Comparison of ENCODE assay signal across 8 cellular contexts in the genomic region with DNA sequence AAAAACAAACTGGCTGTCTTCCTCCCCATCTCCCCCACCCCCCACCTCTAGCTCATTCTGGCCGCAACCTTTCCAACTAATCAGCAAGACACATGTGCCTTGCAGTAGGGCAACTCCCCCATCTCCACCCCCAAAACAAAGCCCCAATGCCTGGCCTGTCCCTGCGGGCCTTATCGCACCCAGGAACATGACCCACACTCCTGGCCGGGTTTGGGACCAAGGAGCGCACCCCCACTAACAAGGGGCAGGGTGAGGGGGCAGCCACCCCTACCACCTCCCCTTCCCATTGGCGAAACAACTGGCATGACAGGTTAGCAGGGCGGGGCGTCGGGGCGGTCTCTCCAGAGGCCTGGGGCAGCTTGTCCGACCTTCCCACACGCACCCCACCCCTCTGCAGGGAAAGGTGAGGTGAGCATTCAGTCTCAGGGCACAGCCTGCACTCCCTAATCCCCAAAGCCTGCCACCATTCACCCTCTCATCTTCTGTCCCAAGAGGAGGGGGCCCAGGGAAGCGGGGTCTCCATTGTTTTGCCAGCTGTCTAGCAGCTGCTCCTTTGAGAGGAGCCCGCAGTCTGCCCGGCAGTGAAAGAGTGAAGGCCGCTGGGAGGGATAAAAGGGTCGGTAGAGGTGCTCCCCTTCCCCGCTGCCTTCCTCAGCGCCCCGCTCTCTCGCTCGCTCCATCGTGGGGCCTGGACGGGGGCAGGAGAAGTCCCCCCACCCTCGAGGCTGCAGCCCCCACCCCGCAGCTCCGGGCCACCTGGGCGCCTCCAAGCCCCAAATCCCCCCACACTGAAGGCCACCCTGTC. TPM values are rescaled to one million over a fixed set of nuclear protein-coding genes. Genes with fewer than 3 reads are reported as not detected.
DNase-seq lines count a peak whose midpoint lies in the region; ATAC-seq, FAIRE-seq and TF ChIP-seq lines count a peak whose summit lies in the region.

No MANE protein-coding gene starts in this region.

- H3K36me3 ChIP-seq in brain microvascular endothelial cell (replicated peaks) = no peaks in the 10 kb centered on the region
- H3K36me3 ChIP-seq in keratinocyte (ENCODE audit: control insufficient read depth in 2 of 2, extremely low read depth in 1 of 2, insufficient read depth in 2 of 2, low read length in 2 of 2) = no peaks in the 10 kb centered on the region

- peaks cover 33% of the 10 kb centered on the region for H3K79me2 ChIP-seq in keratinocyte (ENCODE audit: control insufficient read depth, insufficient read depth, low read length)

- no peak for TF ChIP-seq CTCF in brain microvascular endothelial cell (IDR thresholded peaks at IDR 0.05; ENCODE audit: low read depth, low read length, missing control alignments)
- TF ChIP-seq CTCF in keratinocyte (optimal IDR thresholded peaks at IDR 0.05 in 1 of 3, IDR thresholded peaks at IDR 0.05 in 1 of 3, conservative IDR thresholded peaks at IDR 0.05 in 1 of 3; ENCODE audit: extremely low read depth in 1 of 3, insufficient read depth in 2 of 3, low read length in 3 of 3) = no peak

- peaks cover 26% of the 10 kb centered on the region for H3K4me1 Mint-ChIP-seq in activated naive CD4-positive, alpha-beta T cell treated with anti-CD3 and anti-CD28 coated beads for 36 hours (ENCODE audit: low read depth)
- peaks cover 32 to 48% of the 10 kb centered on the region in 2 donors for H3K4me1 Mint-ChIP-seq in stimulated activated naive B cell treated with anti-CD40 and anti-IgM and Interleukin-4, amounts not matched to agents 10 μg/mL and 1 μg/mL and 100 μg/mL, for 72 hours

- H3K27me3 Mint-ChIP-seq in activated naive CD4-positive, alpha-beta T cell treated with anti-CD3 and anti-CD28 coated beads for 36 hours (ENCODE audit: low read depth) = no peaks in the 10 kb centered on the region
- H3K27me3 Mint-ChIP-seq in stimulated activated naive B cell treated with anti-CD40 and anti-IgM and Interleukin-4, amounts not matched to agents 10 μg/mL and 1 μg/mL and 100 μg/mL, for 72 hours = peaks cover 5 to 11% of the 10 kb centered on the region in 2 donors

- H3K9me1 ChIP-seq in keratinocyte (ENCODE audit: control insufficient read depth, extremely low read depth, insufficient read depth, low read length) = no peaks in the 10 kb centered on the region

- peak overlapping the region; percentile 91 for H3K9ac ChIP-seq in keratinocyte (ENCODE audit: control insufficient read depth, extremely low read depth, insufficient read depth, low read length)

- CTCF ChIA-PET in activated naive CD4-positive, alpha-beta T cell treated with anti-CD3 and anti-CD28 coated beads for 36 hours (lab: Charles Lee) = interaction anchor here (0.5 to 14.7 kb wide), 22 partner anchors 8 to 348 kb away, joined by 3 to 261 read pairs (median 4); no protein-coding TSS in a partner anchor

- no peak overlapping the region for H2AFZ ChIP-seq in keratinocyte (ENCODE audit: control insufficient read depth, low read length)

- H3K4me2 ChIP-seq in keratinocyte (ENCODE audit: control insufficient read depth, extremely low read depth, insufficient read depth, low read depth, low read length) = peak overlapping the region; percentile 74

- H3K4me3 ChIP-seq in brain microvascular endothelial cell (ENCODE audit: low read depth, low read length) = peak overlapping the region; percentile 54
- H3K4me3 ChIP-seq in keratinocyte (ENCODE audit: control insufficient read depth in 2 of 3, extremely low read depth in 1 of 3, insufficient read depth in 2 of 3, low read depth in 1 of 3, low read length in 3 of 3) = peak overlapping the region; percentile 55 to 87 (median 78)

- no peaks in the 10 kb centered on the region for H4K20me1 ChIP-seq in keratinocyte (ENCODE audit: control insufficient read depth, extremely low read depth, insufficient read depth, low read length)

- intact Hi-C loops in activated naive CD4-positive, alpha-beta T cell treated with anti-CD3 and anti-CD28 coated beads for 36 hours (cut with micrococcal nuclease) = loop anchor here (1.0 kb wide), 2 partner anchors 30 to 55 kb away; no protein-coding TSS in a partner anchor

- FAIRE-seq in keratinocyte (lab: Jason Lieb, UNC) = peak; percentile 49

- no peak overlapping the region for H3K27ac ChIP-seq in brain microvascular endothelial cell
- peak overlapping the region; percentile 93 for H3K27ac ChIP-seq in keratinocyte (ENCODE audit: control insufficient read depth, insufficient read depth, low read length)

- dilution Hi-C loops in keratinocyte (cut with MboI; ENCODE audit: extremely low pct_ligation_motif_present, low sequenced_read_pairs) = no loop called here

- DNase-seq in activated naive CD4-positive, alpha-beta T cell treated with anti-CD3 and anti-CD28 coated beads for 36 hours = no peak
- no peak for DNase-seq in activated naive CD4-positive, alpha-beta T cell treated with anti-CD3 and anti-CD28 coated beads, Interleukin-2, amount 50 U/mL, for 16 hours
- DNase-seq in NCI-H526 (lab: John Stamatoyannopoulos, UW) (peak; percentile 82 to 90), brain microvascular endothelial cell (no peak), keratinocyte (ENCODE audit: low read depth, low spot score) (peak; percentile 90)
- DNase-seq in stimulated activated naive B cell treated with anti-CD40 and anti-IgM and Interleukin-4, amounts not matched to agents 10 μg/mL and 1 μg/mL and 100 μg/mL, for 72 hours = no peak

- no peaks in the 10 kb centered on the region for H3K36me3 Mint-ChIP-seq in activated naive CD4-positive, alpha-beta T cell treated with anti-CD3 and anti-CD28 coated beads for 36 hours (ENCODE audit: low read depth)
- H3K36me3 Mint-ChIP-seq in stimulated activated naive B cell treated with anti-CD40 and anti-IgM and Interleukin-4, amounts not matched to agents 10 μg/mL and 1 μg/mL and 100 μg/mL, for 72 hours = no peaks in the 10 kb centered on the region

- in situ Hi-C loops in brain microvascular endothelial cell (cut with HindIII; ENCODE audit: low pct_ligation_motif_present, low sequenced_read_pairs) = no loop called here

- no peak overlapping the region for H3K27ac Mint-ChIP-seq in activated naive CD4-positive, alpha-beta T cell treated with anti-CD3 and anti-CD28 coated beads for 36 hours
- peak overlapping the region; percentile 25 for H3K27ac Mint-ChIP-seq in stimulated activated naive B cell treated with anti-CD40 and anti-IgM and Interleukin-4, amounts not matched to agents 10 μg/mL and 1 μg/mL and 100 μg/mL, for 72 hours

- H3K27me3 ChIP-seq in brain microvascular endothelial cell (replicated peaks) (no peaks in the 10 kb centered on the region), keratinocyte (ENCODE audit: control insufficient read depth, extremely low read depth, insufficient read depth, low read length) (no peaks in the 10 kb centered on the region)

- no peaks in the 10 kb centered on the region for H3K9me3 Mint-ChIP-seq in activated naive CD4-positive, alpha-beta T cell treated with anti-CD3 and anti-CD28 coated beads for 36 hours
- no peaks in the 10 kb centered on the region for H3K9me3 Mint-ChIP-seq in stimulated activated naive B cell treated with anti-CD40 and anti-IgM and Interleukin-4, amounts not matched to agents 10 μg/mL and 1 μg/mL and 100 μg/mL, for 72 hours

- peaks cover 46% of the 10 kb centered on the region for H3K4me1 ChIP-seq in keratinocyte (ENCODE audit: control insufficient read depth, extremely low read depth, insufficient read depth, low read length)

- peak in 1 of 2 donors; percentile 1 for ATAC-seq in stimulated activated naive B cell treated with anti-CD40 and anti-IgM and Interleukin-4, amounts not matched to agents 10 μg/mL and 1 μg/mL and 100 μg/mL, for 72 hours (replicated peaks)
- ATAC-seq in GM21423 (IDR thresholded peaks at IDR 0.05; ENCODE audit: unreplicated experiment) (no peak), GM19328 (IDR thresholded peaks at IDR 0.05; ENCODE audit: unreplicated experiment) (no peak)

- no peaks in the 10 kb centered on the region for H3K9me3 ChIP-seq in keratinocyte (ENCODE audit: control insufficient read depth, low read depth, low read length)

- H3K4me3 Mint-ChIP-seq in activated naive CD4-positive, alpha-beta T cell treated with anti-CD3 and anti-CD28 coated beads for 36 hours = peak overlapping the region; percentile 32
- peak overlapping the region; percentile 60 to 83 for H3K4me3 Mint-ChIP-seq in stimulated activated naive B cell treated with anti-CD40 and anti-IgM and Interleukin-4, amounts not matched to agents 10 μg/mL and 1 μg/mL and 100 μg/mL, for 72 hours

RNA-seq across cellular contexts. Expression of a gene that starts 0.8 kb away (rescaled TPM):
- 10 to 100 TPM; 23.8 to 25.0 TPM for total RNA-seq in activated naive CD4-positive, alpha-beta T cell treated with anti-CD3 and anti-CD28 coated beads for 36 hours
- polyA plus RNA-seq in keratinocyte = 18.4 to 26.6 TPM (median 20.0 TPM) in 3 replicates
- polyA plus RNA-seq in keratinocyte (2011; ENCODE audit: low read depth) = 132 TPM
- polyA plus RNA-seq in keratinocyte (2011; cell fraction: cytosol; rRNA removed) = 13.5 and 22.0 TPM in 2 replicates
- polyA plus RNA-seq in keratinocyte (2011; cell fraction: nucleus; rRNA removed) = 129 and 141 TPM in 2 replicates
- polyA plus RNA-seq in keratinocyte (2012; ENCODE audit: low replicate concordance) = 70.9 and 78.4 TPM in 2 replicates
- 43.5 to 142 TPM (median 64.0 TPM) in 3 replicates for polyA minus RNA-seq in keratinocyte
- 32.6 TPM for polyA minus RNA-seq in keratinocyte (2011; cell fraction: cytosol; rRNA and poly(A)+ RNA removed)
- 71.2 and 113 TPM in 2 replicates for polyA minus RNA-seq in keratinocyte (2011; cell fraction: nucleus; rRNA and poly(A)+ RNA removed)

Comparison
In these comparisons a context has a peak if more than half of its experiments do, and no peak if none do; other contexts are left out.
1. DNase-seq: peak in NCI-H526 (2 of 2) and keratinocyte (single experiment); none in activated naive CD4-positive, alpha-beta T cell treated with anti-CD3 and anti-CD28 coated beads for 36 hours (single experiment), activated naive CD4-positive, alpha-beta T cell treated with anti-CD3 and anti-CD28 coated beads, Interleukin-2, amount 50 U/mL, for 16 hours (single experiment), brain microvascular endothelial cell (single experiment) and stimulated activated naive B cell treated with anti-CD40 and anti-IgM and Interleukin-4, amounts not matched to agents 10 μg/mL and 1 μg/mL and 100 μg/mL, for 72 hours (single experiment).